In genomic region chr17:19005789-19006430, GRCh38 we compare ENCODE assay signal across 17 cellular contexts. TPM values are rescaled to one million over a fixed set of nuclear protein-coding genes. Genes with fewer than 3 reads are reported as not detected.
DNase-seq lines count a peak whose midpoint lies in the region; ATAC-seq and TF ChIP-seq lines count a peak whose summit lies in the region.
"Had no signal": no experiment of that assay in that cellular context is flagged by ENCODE, and none has a peak within 500 bp of the region (broad histone marks: within the 10 kb centered on the region; RNA-seq: fewer than 3 reads in every experiment).

No MANE protein-coding gene starts in this region.

- intact Hi-C loops in activated CD4-positive, alpha-beta T cell treated with anti-CD3 and anti-CD28 coated beads for 36 hours (cut with DNase I, micrococcal nuclease), result loop anchor here in 1 of 2 experiments (2.0 kb wide), 3 partner anchors 17 to 823 kb away; partner anchors contain the start of gene ALKBH5
- intact Hi-C loops in HCT116 (cut with micrococcal nuclease), result no loop called here
- intact Hi-C loops in dorsolateral prefrontal cortex (cut with DNase I), result no loop called here

- RAD21 ChIA-PET in HCT116 (lab: Charles Lee; ENCODE audit: low non-redundant PET in 1 of 2, low total read pairs in 2 of 2, uncharacterized antibody in 2 of 2, unreplicated experiment in 2 of 2), result no interaction called here

- H3K79me2 ChIP-seq in HCT116 (ENCODE audit: insufficient read depth, low read length), result peaks cover 35% of the 10 kb centered on the region
- H3K79me2 ChIP-seq: parathyroid adenoma had no signal

- no peak for TF ChIP-seq POLR2A in HCT116 (IDR thresholded peaks at IDR 0.05; ENCODE audit: borderline replicate concordance, extremely low read depth, insufficient read depth, insufficient read length)

- no peaks in the 10 kb centered on the region for H3K9me2 ChIP-seq in HCT116 (ENCODE audit: insufficient read depth)

- H3K9me3 ChIP-seq in HCT116 (ENCODE audit: control insufficient read depth in 1 of 2, insufficient read depth in 1 of 2, low read depth in 1 of 2, low read length in 2 of 2), result no peaks in the 10 kb centered on the region
- no peaks in the 10 kb centered on the region for H3K9me3 ChIP-seq in effector memory CD4-positive, alpha-beta T cell (ENCODE audit: control insufficient read depth, low read length)
- H3K9me3 ChIP-seq: tibial artery had no signal

- H3K9me3 Mint-ChIP-seq in activated CD4-positive, alpha-beta T cell treated with anti-CD3 and anti-CD28 coated beads for 36 hours (ENCODE audit: low read depth), result peaks cover 2% of the 10 kb centered on the region
- H3K9me3 Mint-ChIP-seq in nephron progenitor cell, result peaks cover 14% of the 10 kb centered on the region

- peaks cover 5 to 26% of the 10 kb centered on the region in 2 experiments; a peak in 3 of 4 replicates for H3K36me3 ChIP-seq in HCT116 (ENCODE audit: control insufficient read depth in 1 of 2, insufficient read depth in 2 of 2, low read length in 2 of 2)
- no peaks in the 10 kb centered on the region for H3K36me3 ChIP-seq in effector memory CD4-positive, alpha-beta T cell (ENCODE audit: control insufficient read depth, insufficient read depth, low read length)
- H3K36me3 ChIP-seq: tibial artery had no signal

- no TSS peak for BruUV-seq in HCT116 (replicated peaks; lab: Mats Ljungman, UMichigan)

- peak overlapping the region; percentile 100 for H3K4me2 ChIP-seq in HCT116 (ENCODE audit: low read length)

- H3K9ac ChIP-seq in HCT116 (ENCODE audit: low read length), result no peak overlapping the region; the same call in 1 of the 2 replicates
- H3K9ac ChIP-seq: parathyroid adenoma had no signal

- H3K27me3 ChIP-seq in HCT116 (ENCODE audit: insufficient read depth, low read length) (no peaks in the 10 kb centered on the region), dorsolateral prefrontal cortex (peaks cover 0 to 31% (median 8%) of the 10 kb centered on the region in 45 donors)
- H3K27me3 ChIP-seq in effector memory CD4-positive, alpha-beta T cell (replicated peaks; ENCODE audit: control insufficient read depth, insufficient read depth, low read length, poor library complexity, severe bottlenecking), result no peaks in the 10 kb centered on the region
- H3K27me3 ChIP-seq: tibial artery had no signal

- no peak for TF ChIP-seq RAD21 in HCT116 (IDR thresholded peaks at IDR 0.05; ENCODE audit: low read depth)

- H3K4me3 ChIP-seq in HCT116 (replicated peaks in 1 of 2; ENCODE audit: low read depth in 1 of 2, low read length in 2 of 2) (no peak overlapping the region), dorsolateral prefrontal cortex (no peak overlapping the region)
- H3K4me3 ChIP-seq in effector memory CD4-positive, alpha-beta T cell (ENCODE audit: insufficient read depth, low read depth, low read length, poor library complexity, severe bottlenecking), result no peak overlapping the region

- POLR2A ChIA-PET in activated CD4-positive, alpha-beta T cell treated with anti-CD3 and anti-CD28 coated beads for 36 hours (lab: Charles Lee), result no interaction called here
- POLR2A ChIA-PET in HCT116 (lab: Charles Lee), result no interaction called here

- peaks cover 23% of the 10 kb centered on the region for H3K4me1 Mint-ChIP-seq in activated CD4-positive, alpha-beta T cell treated with anti-CD3 and anti-CD28 coated beads for 36 hours
- peaks cover 34% of the 10 kb centered on the region for H3K4me1 Mint-ChIP-seq in nephron progenitor cell

- peaks cover 13 to 36% of the 10 kb centered on the region in 2 experiments; a peak in 3 of 4 replicates for H3K4me1 ChIP-seq in HCT116 (ENCODE audit: control insufficient read depth in 1 of 2, insufficient read depth in 2 of 2, low read length in 2 of 2)
- peaks cover 30% of the 10 kb centered on the region for H3K4me1 ChIP-seq in effector memory CD4-positive, alpha-beta T cell (ENCODE audit: control insufficient read depth, insufficient read depth, low read length, poor library complexity, severe bottlenecking)

- H3K27ac ChIP-seq in HCT116 (ENCODE audit: low read depth, low read length), result no peak overlapping the region; the same call in 1 of the 2 replicates
- H3K27ac ChIP-seq in effector memory CD4-positive, alpha-beta T cell (ENCODE audit: insufficient read depth, low read length, poor library complexity, severe bottlenecking), result peak overlapping the region; percentile 93
- H3K27ac ChIP-seq in dorsolateral prefrontal cortex, result no peak overlapping the region
- H3K27ac ChIP-seq: parathyroid adenoma had no signal

- TF ChIP-seq CTCF in HCT116 (IDR thresholded peaks at IDR 0.05 in 2 of 3, conservative IDR thresholded peaks at IDR 0.05 in 1 of 3; ENCODE audit: borderline replicate concordance in 1 of 3, insufficient read depth in 1 of 3, low read depth in 2 of 3, low read length in 2 of 3), result no peak
- TF ChIP-seq CTCF in nephron progenitor cell (IDR thresholded peaks at IDR 0.05), result no peak
- no peak for TF ChIP-seq CTCF in dorsolateral prefrontal cortex (IDR thresholded peaks at IDR 0.05 in 54 of 56, conservative IDR thresholded peaks at IDR 0.05 in 2 of 56; ENCODE audit: low read depth in 1 of 56, partially characterized antibody in 56 of 56)

- peaks cover 20% of the 10 kb centered on the region for H3K36me3 Mint-ChIP-seq in activated CD4-positive, alpha-beta T cell treated with anti-CD3 and anti-CD28 coated beads for 36 hours (ENCODE audit: low read depth)
- H3K36me3 Mint-ChIP-seq in nephron progenitor cell (ENCODE audit: low read depth), result no peaks in the 10 kb centered on the region

- no peak for DNase-seq in activated CD4-positive, alpha-beta T cell treated with anti-CD3 and anti-CD28 coated beads for 36 hours
- no peak for DNase-seq in activated CD4-positive, alpha-beta T cell treated with anti-CD3 and anti-CD28 coated beads, Interleukin-2, amount 50 U/mL, for 4 hours
- no peak for DNase-seq in HCT116 (ENCODE audit: low read depth, low spot score)
- no peak for DNase-seq in effector memory CD4-positive, alpha-beta T cell
- no peak for DNase-seq in nephron progenitor cell
- no peak for DNase-seq in ureter (ENCODE audit: low spot score)
- no peak for DNase-seq in COLO829 (ENCODE audit: low spot score)
- DNase-seq in dorsolateral prefrontal cortex, result no peak
- DNase-seq: 8988T; C1 segment of cervical spinal cord; hippocampal formation; NCI-H1048; NCI-H748 treated with DMSO at 0.1 percent for 48 hours; stimulated activated CD4-positive, alpha-beta T cell treated with anti-CD3 and anti-CD28 coated beads, Interleukin-4, amount 100 ng/mL, for 4 hours; tibial artery had no signal

- CTCF ChIA-PET in activated CD4-positive, alpha-beta T cell treated with anti-CD3 and anti-CD28 coated beads for 36 hours (lab: Charles Lee), result interaction anchor here (0.6 kb wide), 1 partner anchor 49 kb away, joined by 3 read pairs; no protein-coding TSS in a partner anchor
- CTCF ChIA-PET in HCT116 (lab: Charles Lee), result no interaction called here

- H3K4me3 Mint-ChIP-seq in activated CD4-positive, alpha-beta T cell treated with anti-CD3 and anti-CD28 coated beads for 36 hours, result peak overlapping the region; percentile 88
- H3K4me3 Mint-ChIP-seq in nephron progenitor cell, result peak overlapping the region; percentile 58

- no peaks in the 10 kb centered on the region for H3K27me3 Mint-ChIP-seq in activated CD4-positive, alpha-beta T cell treated with anti-CD3 and anti-CD28 coated beads for 36 hours
- peaks cover 21% of the 10 kb centered on the region for H3K27me3 Mint-ChIP-seq in nephron progenitor cell (ENCODE audit: low read depth, poor library complexity)

- no peak for ATAC-seq in activated CD4-positive, alpha-beta T cell treated with anti-CD3 and anti-CD28 coated beads for 36 hours
- no peak for ATAC-seq in HCT116

- H4K20me1 ChIP-seq in HCT116 (ENCODE audit: insufficient read depth), result no peaks in the 10 kb centered on the region; the same call in 1 of the 2 replicates

- H3K27ac Mint-ChIP-seq in activated CD4-positive, alpha-beta T cell treated with anti-CD3 and anti-CD28 coated beads for 36 hours, result no peak overlapping the region
- no peak overlapping the region for H3K27ac Mint-ChIP-seq in nephron progenitor cell

- H2AFZ ChIP-seq in HCT116 (ENCODE audit: low read depth, low read length, poor library complexity, severe bottlenecking), result no peak overlapping the region

TF ChIP-seq in HCT116, 20 proteins besides CTCF, POLR2A, EP300 and RAD21 (continues in another document):
- TF ChIP-seq YY1 (IDR thresholded peaks at IDR 0.05; ENCODE audit: extremely low read depth, insufficient replicate concordance, low read depth, low read length) (no peak), TCF7L2 (IDR thresholded peaks at IDR 0.05; ENCODE audit: borderline replicate concordance, extremely low read depth, insufficient read depth, insufficient read length) (no peak), POLR2AphosphoS5 (IDR thresholded peaks at IDR 0.05; ENCODE audit: low read depth, low read length) (no peak)

RNA-seq across cellular contexts. Expression of gene FAM83G, which starts 1.3 kb away (rescaled TPM):
- total RNA-seq in activated CD4-positive, alpha-beta T cell treated with anti-CD3 and anti-CD28 coated beads for 36 hours, result 10 to 100 TPM; 11.1 to 14.3 TPM
- total RNA-seq in HCT116 (2021; ENCODE audit: unreplicated experiment), result 33.9 TPM
- 25.6 and 25.9 TPM in 2 replicates for polyA plus RNA-seq in HCT116 (2012)
- total RNA-seq in ureter, result 8.3 TPM
- total RNA-seq in dorsolateral prefrontal cortex, result 1 to 10 TPM in 36 of 120 experiments, under 1 TPM in 84; 0.23 to 2.5 (median 0.80) TPM

RNA-seq across cellular contexts. Expression of gene GRAP, which starts 40.8 kb away (rescaled TPM):
- 10 to 100 TPM; 10.7 to 11.2 TPM for total RNA-seq in activated CD4-positive, alpha-beta T cell treated with anti-CD3 and anti-CD28 coated beads for 36 hours
- total RNA-seq in HCT116 (2021; ENCODE audit: unreplicated experiment) (0.27 TPM), ureter (3.6 TPM), dorsolateral prefrontal cortex (1 to 10 TPM in 113 of 120 experiments, under 1 TPM in 7; 0.49 to 6.3 (median 2.2) TPM)
- 0.02 and 0.10 TPM in 2 replicates for polyA plus RNA-seq in HCT116 (2012)

RNA-seq across cellular contexts. Expression of gene SLC5A10, which starts 53.9 kb away (rescaled TPM):
- not detected for total RNA-seq in activated CD4-positive, alpha-beta T cell treated with anti-CD3 and anti-CD28 coated beads for 36 hours
- total RNA-seq in HCT116 (2021; ENCODE audit: unreplicated experiment), result not detected
- polyA plus RNA-seq in HCT116 (2012), result 0.09 TPM in 1 of 2 replicates, not detected in the other
- not detected for total RNA-seq in ureter
- total RNA-seq in dorsolateral prefrontal cortex, result under 1 TPM in 1 of 120 experiments, not detected in 119; 0.25 TPM
- total RNA-seq: skeletal muscle tissue had no signal
